Comparison of ENCODE assay signal across 8 cellular contexts in the genomic region with DNA sequence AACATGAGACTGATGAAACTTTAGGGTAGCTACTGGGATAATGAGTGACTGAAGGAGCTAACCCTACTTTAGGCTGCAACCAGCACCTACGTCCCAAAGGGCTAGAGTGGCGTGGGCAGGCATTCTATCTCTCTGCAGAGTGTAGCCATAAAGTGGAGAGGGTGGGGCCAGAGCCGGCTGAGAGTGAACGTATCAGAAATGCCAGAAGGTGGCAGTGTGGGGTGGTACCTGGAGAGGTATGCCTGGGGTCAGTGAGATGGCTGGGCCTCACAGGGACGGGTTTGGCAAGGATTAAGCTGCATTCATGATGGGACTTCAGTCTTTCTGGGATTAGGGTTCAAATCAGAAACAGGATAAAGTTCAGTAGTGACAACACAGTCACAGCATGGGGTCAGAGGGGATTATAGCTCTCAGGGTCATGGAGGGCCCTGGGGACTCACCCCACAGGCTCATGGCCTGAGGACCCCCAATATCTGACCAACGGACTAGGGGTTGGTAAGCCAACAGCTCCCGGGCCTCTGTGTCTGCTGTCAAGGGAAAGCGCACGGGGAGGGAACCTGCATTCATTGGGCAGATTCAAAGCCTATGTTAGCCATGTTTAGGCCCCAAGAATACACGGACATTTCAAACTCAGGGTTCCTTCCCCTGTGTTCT.
DNase-seq lines count a peak whose midpoint lies in the region; ATAC-seq lines count a peak whose summit lies in the region.

No MANE protein-coding gene starts in this region.

- no peaks in the 10 kb centered on the region for H3K9me2 ChIP-seq in Karpas-422 (replicated peaks; ENCODE audit: insufficient read depth, low read length)

- no peak overlapping the region for H3K27ac ChIP-seq in Karpas-422 (ENCODE audit: low read length)

- H3K4me1 ChIP-seq in Karpas-422 (ENCODE audit: low read length), result no peaks in the 10 kb centered on the region

- H3K4me2 ChIP-seq in Karpas-422 (ENCODE audit: low read depth, low read length, poor library complexity, severe bottlenecking), result no peak overlapping the region

- intact Hi-C loops in head of caudate nucleus (cut with DNase I), result no loop called here

- no peaks in the 10 kb centered on the region for H3K79me2 ChIP-seq in Karpas-422 (ENCODE audit: low read length)

- H2AFZ ChIP-seq in Karpas-422 (ENCODE audit: low read length), result no peak overlapping the region

- DNase-seq in DMS53 treated with DMSO at 0.1 percent for 48 hours (lab: John Stamatoyannopoulos, UW; ENCODE audit: unreplicated experiment) (peak; percentile 80), Karpas-422 (peak; percentile 87), SHP77 treated with DMSO at 0.1 percent for 48 hours (lab: John Stamatoyannopoulos, UW) (peak; percentile 53), head of caudate nucleus (peak in 40 of 42 donors; percentile 7 to 73 (median 42)), smooth muscle cell of the brain vasculature (ENCODE audit: low read depth, low spot score) (peak; percentile 9), DMS114 treated with DMSO at 0.1 percent for 48 hours (lab: John Stamatoyannopoulos, UW; ENCODE audit: unreplicated experiment) (no peak)
- peak; percentile 37 for DNase-seq in activated T-helper 9 cell treated with anti-CD3 and anti-CD28 coated beads, Interleukin-2, amount 50 U/mL, for 16 hours (ENCODE audit: low read depth)

- peak; percentile 57 for ATAC-seq in GM21529 (IDR thresholded peaks at IDR 0.05; ENCODE audit: unreplicated experiment)

- no peak overlapping the region for H3K9ac ChIP-seq in Karpas-422 (ENCODE audit: low read length)

- H3K36me3 ChIP-seq in Karpas-422 (ENCODE audit: insufficient read depth, low read length), result no peaks in the 10 kb centered on the region

- H4K20me1 ChIP-seq in Karpas-422 (ENCODE audit: insufficient read depth, low read depth, low read length), result no peaks in the 10 kb centered on the region

- H3K4me3 ChIP-seq in Karpas-422 (ENCODE audit: low read length), result no peak overlapping the region

- no peaks in the 10 kb centered on the region for H3K27me3 ChIP-seq in Karpas-422 (ENCODE audit: low read length)

- H3K9me3 ChIP-seq in Karpas-422 (ENCODE audit: low read length), result no peaks in the 10 kb centered on the region
